6 cellular contexts compared by ENCODE assay signal in the genomic region with DNA sequence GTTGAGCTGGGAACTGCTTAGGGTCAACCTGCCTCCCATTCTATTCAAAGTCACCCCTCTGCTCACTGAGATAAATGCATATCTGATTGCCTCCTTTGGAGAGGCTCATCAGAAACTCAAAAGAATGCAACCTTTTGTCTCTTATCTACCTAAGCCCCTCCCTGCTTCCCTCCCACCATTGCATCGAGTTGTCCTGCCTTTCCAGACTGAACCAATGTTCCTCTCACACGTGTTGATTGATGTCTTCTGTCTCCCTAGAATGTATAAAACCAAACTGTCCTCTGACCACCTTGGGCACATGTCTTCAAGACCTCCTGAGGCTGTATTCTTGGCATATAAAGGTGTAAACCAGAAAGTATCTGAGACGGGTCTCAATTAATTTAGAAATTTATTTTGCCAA. TPM values are rescaled to one million over a fixed set of nuclear protein-coding genes. Genes with fewer than 3 reads are reported as not detected.
"Had no signal": no experiment of that assay in that cellular context is flagged by ENCODE, and none has a peak within 500 bp of the region (broad histone marks: within the 10 kb centered on the region; RNA-seq: fewer than 3 reads in every experiment).

No MANE protein-coding gene starts in this region.

RNA-seq across cellular contexts. Expression of a gene that starts 42.9 kb away (rescaled TPM):
- total RNA-seq: activated CD4-positive, alpha-beta memory T cell treated with anti-CD3 and anti-CD28 coated beads, Interleukin-2, amount 10 ng/mL, durations not matched to agents 7 days and 5 days; activated CD4-positive, alpha-beta T cell treated with anti-CD3 and anti-CD28 coated beads, Interleukin-2, amount 10 ng/mL, durations not matched to agents 7 days and 5 days; activated naive CD8-positive, alpha-beta T cell treated with anti-CD3 and anti-CD28 coated beads, Interleukin-2, amount 10 ng/mL, durations not matched to agents 7 days and 5 days; ascending aorta; colonic mucosa; esophagus mucosa had no signal
